In the genomic region with DNA sequence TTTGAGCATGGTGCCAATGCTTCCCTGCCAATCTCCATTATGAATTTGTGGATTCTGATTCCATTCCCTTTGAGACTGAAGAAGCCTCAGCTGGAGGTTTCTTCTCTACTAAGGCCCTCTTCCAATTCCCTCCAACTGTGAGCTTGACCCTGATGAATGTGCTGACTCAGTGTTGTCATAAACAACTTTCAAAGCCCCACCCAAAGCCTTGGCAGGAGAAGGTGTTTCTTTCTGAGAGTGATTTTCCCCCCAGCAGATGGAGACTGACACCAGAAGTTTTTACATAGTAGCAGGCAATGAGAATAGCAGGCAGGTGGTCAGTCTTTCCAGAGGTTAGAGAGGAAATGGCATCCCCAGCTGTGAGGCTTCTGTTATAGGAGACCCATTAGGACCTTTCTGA, we compare ENCODE assay signal across 16 cellular contexts. TPM values are rescaled to one million over a fixed set of nuclear protein-coding genes. Genes with fewer than 3 reads are reported as not detected.
DNase-seq lines count a peak whose midpoint lies in the region; ATAC-seq, FAIRE-seq and TF ChIP-seq lines count a peak whose summit lies in the region.
"Had no signal": no experiment of that assay in that cellular context is flagged by ENCODE, and none has a peak within 500 bp of the region (broad histone marks: within the 10 kb centered on the region; RNA-seq: fewer than 3 reads in every experiment).

No MANE protein-coding gene starts in this region.

- TF ChIP-seq POLR2A in A549 (IDR thresholded peaks at IDR 0.05; ENCODE audit: low read length): no peak
- TF ChIP-seq POLR2A in HCT116 (IDR thresholded peaks at IDR 0.05; ENCODE audit: borderline replicate concordance, extremely low read depth, insufficient read depth, insufficient read length): no peak

- H3K36me3 ChIP-seq in HCT116 (ENCODE audit: control insufficient read depth in 1 of 2, insufficient read depth in 2 of 2, low read length in 2 of 2) (no peaks in the 10 kb centered on the region; a peak in 1 of 4 replicates), bronchial epithelial cell (ENCODE audit: control insufficient read depth, insufficient read depth, low read length) (peaks cover 3% of the 10 kb centered on the region)
- H3K36me3 ChIP-seq: ovary, uterus had no signal

- H3K9me2 ChIP-seq in HCT116 (ENCODE audit: insufficient read depth): no peaks in the 10 kb centered on the region

- TF ChIP-seq EP300 in A549 (IDR thresholded peaks at IDR 0.05): no peak

- CTCF ChIA-PET in A549 (lab: Yijun Ruan, JAX) (interaction anchor here (0.6 to 1.5 kb wide), 4 partner anchors 8 to 524 kb away, joined by 3 to 11 read pairs (median 4); no protein-coding TSS in a partner anchor), HCT116 (lab: Charles Lee) (no interaction called here)

- no peaks in the 10 kb centered on the region for H3K27me3 ChIP-seq in HCT116 (ENCODE audit: insufficient read depth, low read length)
- no peaks in the 10 kb centered on the region for H3K27me3 ChIP-seq in bronchial epithelial cell (ENCODE audit: control insufficient read depth, insufficient read depth, low read length)
- H3K27me3 ChIP-seq: ovary, uterus had no signal

- H3K4me2 ChIP-seq in A549 (no peak overlapping the region; the same call in 1 of the 3 replicates), HCT116 (ENCODE audit: low read length) (peak overlapping the region; percentile 33; the same call in 1 of the 2 replicates)

- H3K9ac ChIP-seq in HCT116 (ENCODE audit: low read length): no peak overlapping the region

- intact Hi-C loops in HCT116 (cut with micrococcal nuclease): no loop called here

- no peak for TF ChIP-seq RAD21 in A549 (conservative IDR thresholded peaks at IDR 0.05 in 1 of 2, IDR thresholded peaks at IDR 0.05 in 1 of 2)
- TF ChIP-seq RAD21 in HCT116 (IDR thresholded peaks at IDR 0.05; ENCODE audit: low read depth): no peak

- FAIRE-seq in A549 (lab: Jason Lieb, UNC) (no peak), bronchial epithelial cell (lab: Jason Lieb, UNC) (no peak)
- FAIRE-seq: endometrium, GM12891 had no signal

- RAD21 ChIA-PET in HCT116 (lab: Charles Lee; ENCODE audit: low non-redundant PET in 1 of 2, low total read pairs in 2 of 2, uncharacterized antibody in 2 of 2, unreplicated experiment in 2 of 2): no interaction called here

- no peak overlapping the region for H3K27ac ChIP-seq in A549
- peak overlapping the region; percentile 14; the same call in 1 of the 2 replicates for H3K27ac ChIP-seq in HCT116 (ENCODE audit: low read depth, low read length)

- no TSS peak for BruUV-seq in HCT116 (replicated peaks; lab: Mats Ljungman, UMichigan)

- ATAC-seq in A549 (no peak), HCT116 (0 out of 2 replicates have a peak, but pooled peaks have one; percentile 53), GM21390 (IDR thresholded peaks at IDR 0.05; ENCODE audit: unreplicated experiment) (no peak)

- DNase-seq in A549 (ENCODE audit: low read depth in 1 of 2, low spot score in 1 of 2) (peak in 1 of 2 experiments; percentile 30), HCT116 (ENCODE audit: low read depth, low spot score) (no peak), bronchial epithelial cell (ENCODE audit: low read depth) (peak; percentile 45), iris pigment epithelial cell (ENCODE audit: low read depth) (peak; percentile 64), activated gamma-delta T cell treated with Interleukin-2 at 50 U/mL for 16 hours (no peak)
- DNase-seq in stimulated activated CD4-positive, alpha-beta T cell treated with anti-CD3 and anti-CD28 coated beads, Interleukin-15, amount 100 ng/mL, for 24 hours: no peak
- no peak for DNase-seq in stimulated activated CD4-positive, alpha-beta T cell treated with anti-CD3 and anti-CD28 coated beads, Interleukin-2, amount 100 ng/mL, for 24 hours
- DNase-seq: DMS79; NCI-H1105 treated with DMSO at 0.1 percent for 48 hours; NCI-H526; stimulated activated CD4-positive, alpha-beta T cell treated with anti-CD3 and anti-CD28 coated beads, Interleukin-1b, Interleukin-23, amount 100 ng/mL, for 48 hours; uterus had no signal

- no peaks in the 10 kb centered on the region for H3K79me2 ChIP-seq in HCT116 (ENCODE audit: insufficient read depth, low read length)

- H3K4me3 ChIP-seq in A549 (no peak overlapping the region), HCT116 (replicated peaks in 1 of 2; ENCODE audit: low read depth in 1 of 2, low read length in 2 of 2) (no peak overlapping the region), bronchial epithelial cell (ENCODE audit: low read depth, low read length) (no peak overlapping the region)
- H3K4me3 ChIP-seq: ovary, uterus had no signal

- H2AFZ ChIP-seq in HCT116 (ENCODE audit: low read depth, low read length, poor library complexity, severe bottlenecking): no peak overlapping the region

- no peaks in the 10 kb centered on the region for H4K20me1 ChIP-seq in HCT116 (ENCODE audit: insufficient read depth)

- POLR2A ChIA-PET in A549 (lab: Yijun Ruan, JAX) (no interaction called here), HCT116 (lab: Charles Lee) (no interaction called here)

- TF ChIP-seq CTCF in A549 (IDR thresholded peaks at IDR 0.05): no peak
- TF ChIP-seq CTCF in HCT116 (IDR thresholded peaks at IDR 0.05 in 2 of 3, conservative IDR thresholded peaks at IDR 0.05 in 1 of 3; ENCODE audit: borderline replicate concordance in 1 of 3, insufficient read depth in 1 of 3, low read depth in 2 of 3, low read length in 2 of 3): no peak
- TF ChIP-seq CTCF in bronchial epithelial cell (IDR thresholded peaks at IDR 0.05; ENCODE audit: insufficient read depth, low read length, severe bottlenecking): no peak

- no peaks in the 10 kb centered on the region for H3K9me3 ChIP-seq in A549
- no peaks in the 10 kb centered on the region for H3K9me3 ChIP-seq in HCT116 (ENCODE audit: control insufficient read depth in 1 of 2, insufficient read depth in 1 of 2, low read depth in 1 of 2, low read length in 2 of 2)
- H3K9me3 ChIP-seq: ovary, uterus had no signal

- peaks cover 10% of the 10 kb centered on the region; the same call in 1 of the 3 replicates for H3K4me1 ChIP-seq in A549
- H3K4me1 ChIP-seq in HCT116 (ENCODE audit: control insufficient read depth in 1 of 2, insufficient read depth in 2 of 2, low read length in 2 of 2): peaks cover 5 to 8% of the 10 kb centered on the region in 2 experiments
- H3K4me1 ChIP-seq: uterus had no signal

TF ChIP-seq in A549, 52 proteins besides CTCF, POLR2A, EP300 and RAD21:
- no peak for TF ChIP-seq HOXB13 (CRISPR knock-in tag; IDR thresholded peaks at IDR 0.05; ENCODE audit: low read depth)
- peak; percentile 85 for TF ChIP-seq MAFK (IDR thresholded peaks at IDR 0.05; ENCODE audit: partially characterized antibody)

TF ChIP-seq in HCT116, 20 proteins besides CTCF, POLR2A, EP300 and RAD21:
- no peak for TF ChIP-seq EZH2phosphoT487 (IDR thresholded peaks at IDR 0.05; ENCODE audit: borderline replicate concordance)
- TF ChIP-seq CEBPB (IDR thresholded peaks at IDR 0.05; ENCODE audit: low read depth): no peak
- no peak for TF ChIP-seq ZNF274 (IDR thresholded peaks at IDR 0.05; ENCODE audit: low read depth, low read length)
- no peak for TF ChIP-seq FOSL1 (IDR thresholded peaks at IDR 0.05; ENCODE audit: low read depth)
- TF ChIP-seq, protein P1, sequence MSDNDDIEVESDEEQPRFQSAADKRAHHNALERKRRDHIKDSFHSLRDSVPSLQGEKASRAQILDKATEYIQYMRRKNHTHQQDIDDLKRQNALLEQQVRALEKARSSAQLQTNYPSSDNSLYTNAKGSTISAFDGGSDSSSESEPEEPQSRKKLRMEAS (IDR thresholded peaks at IDR 0.05): no peak
- TF ChIP-seq EGR1 (IDR thresholded peaks at IDR 0.05; ENCODE audit: low read depth): no peak
- no peak for TF ChIP-seq JUND (IDR thresholded peaks at IDR 0.05)
- TF ChIP-seq, protein P2, sequence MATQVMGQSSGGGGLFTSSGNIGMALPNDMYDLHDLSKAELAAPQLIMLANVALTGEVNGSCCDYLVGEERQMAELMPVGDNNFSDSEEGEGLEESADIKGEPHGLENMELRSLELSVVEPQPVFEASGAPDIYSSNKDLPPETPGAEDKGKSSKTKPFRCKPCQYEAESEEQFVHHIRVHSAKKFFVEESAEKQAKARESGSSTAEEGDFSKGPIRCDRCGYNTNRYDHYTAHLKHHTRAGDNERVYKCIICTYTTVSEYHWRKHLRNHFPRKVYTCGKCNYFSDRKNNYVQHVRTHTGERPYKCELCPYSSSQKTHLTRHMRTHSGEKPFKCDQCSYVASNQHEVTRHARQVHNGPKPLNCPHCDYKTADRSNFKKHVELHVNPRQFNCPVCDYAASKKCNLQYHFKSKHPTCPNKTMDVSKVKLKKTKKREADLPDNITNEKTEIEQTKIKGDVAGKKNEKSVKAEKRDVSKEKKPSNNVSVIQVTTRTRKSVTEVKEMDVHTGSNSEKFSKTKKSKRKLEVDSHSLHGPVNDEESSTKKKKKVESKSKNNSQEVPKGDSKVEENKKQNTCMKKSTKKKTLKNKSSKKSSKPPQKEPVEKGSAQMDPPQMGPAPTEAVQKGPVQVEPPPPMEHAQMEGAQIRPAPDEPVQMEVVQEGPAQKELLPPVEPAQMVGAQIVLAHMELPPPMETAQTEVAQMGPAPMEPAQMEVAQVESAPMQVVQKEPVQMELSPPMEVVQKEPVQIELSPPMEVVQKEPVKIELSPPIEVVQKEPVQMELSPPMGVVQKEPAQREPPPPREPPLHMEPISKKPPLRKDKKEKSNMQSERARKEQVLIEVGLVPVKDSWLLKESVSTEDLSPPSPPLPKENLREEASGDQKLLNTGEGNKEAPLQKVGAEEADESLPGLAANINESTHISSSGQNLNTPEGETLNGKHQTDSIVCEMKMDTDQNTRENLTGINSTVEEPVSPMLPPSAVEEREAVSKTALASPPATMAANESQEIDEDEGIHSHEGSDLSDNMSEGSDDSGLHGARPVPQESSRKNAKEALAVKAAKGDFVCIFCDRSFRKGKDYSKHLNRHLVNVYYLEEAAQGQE (IDR thresholded peaks at IDR 0.05; ENCODE audit: low read depth): no peak
TF ChIP-seq in HCT116: peak in this region for 0.

RNA-seq across cellular contexts. Expression of a gene that starts 53.1 kb away (rescaled TPM):
- polyA plus RNA-seq in A549 (2011; rRNA removed) (49.0 and 51.4 TPM in 2 replicates), A549 (2017; fragmentation: RNase III; extraction: RNeasy Plus Mini Kit Qiagen cat#74134 plus additional on column Dnase treatment) (22.4 to 23.9 TPM (median 22.4 TPM) in 3 replicates)
- 11.0 and 14.6 TPM in 2 replicates for polyA plus RNA-seq in A549 (2012; cell fraction: cytosol; rRNA removed)
- 15.2 and 22.5 TPM in 2 replicates for polyA plus RNA-seq in A549 (2012; cell fraction: nucleus; rRNA removed)
- polyA minus RNA-seq in A549 (2011; rRNA and poly(A)+ RNA removed): 21.2 and 21.5 TPM in 2 replicates
- total RNA-seq in HCT116 (2021; ENCODE audit: unreplicated experiment) (19.8 TPM), bronchial epithelial cell (18.2 and 19.6 TPM in 2 replicates)
- polyA plus RNA-seq in HCT116 (2012): 12.6 and 15.8 TPM in 2 replicates

Comparison
In these comparisons a context has a peak if more than half of its experiments do, and no peak if none do; other contexts are left out.
1. DNase-seq: peak in bronchial epithelial cell (single experiment) and iris pigment epithelial cell (single experiment); none in HCT116 (single experiment), stimulated activated CD4-positive, alpha-beta T cell treated with anti-CD3 and anti-CD28 coated beads, Interleukin-15, amount 100 ng/mL, for 24 hours (single experiment), activated gamma-delta T cell treated with Interleukin-2 at 50 U/mL for 16 hours (single experiment) and stimulated activated CD4-positive, alpha-beta T cell treated with anti-CD3 and anti-CD28 coated beads, Interleukin-2, amount 100 ng/mL, for 24 hours (0 of 2).